8 cellular contexts compared by ENCODE assay signal in the genomic region with DNA sequence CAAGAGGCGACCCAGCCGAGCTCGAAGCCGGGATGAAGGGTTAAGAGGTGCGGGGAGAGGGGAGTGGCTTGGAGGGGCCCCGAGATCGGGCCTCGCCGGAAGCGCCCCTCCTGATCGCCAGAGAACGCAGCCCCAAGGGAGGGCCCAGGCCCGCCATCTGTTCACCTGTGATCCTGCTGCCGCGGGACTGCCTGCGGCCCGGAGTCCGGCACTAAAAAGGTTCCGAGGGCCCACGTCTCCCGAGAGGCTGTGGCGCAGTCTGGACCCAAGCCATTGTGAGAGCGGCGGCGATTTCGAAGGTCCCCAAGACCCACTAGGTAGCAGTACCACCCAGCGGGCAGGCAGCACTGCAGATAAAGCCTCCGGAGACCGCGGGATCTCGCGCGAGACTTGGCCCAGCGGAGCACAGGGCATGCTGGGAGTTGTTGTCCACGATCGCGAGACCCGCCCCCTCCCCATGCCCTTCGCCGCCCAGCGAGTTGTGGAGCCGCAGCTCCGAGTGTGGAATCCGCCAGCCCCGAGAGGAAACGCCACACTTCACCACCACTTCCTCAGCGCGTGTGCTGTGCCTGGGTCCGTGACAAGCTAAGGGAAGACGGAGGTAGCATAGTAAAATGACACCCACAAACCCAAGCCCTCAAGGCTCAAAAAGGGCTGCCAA. TPM values are rescaled to one million over a fixed set of nuclear protein-coding genes. Genes with fewer than 3 reads are reported as not detected.
A peak's percentile ranks its signal among the peaks of the same experiment; 100 is the strongest.
DNase-seq lines count a peak whose midpoint lies in the region; ATAC-seq and TF ChIP-seq lines count a peak whose summit lies in the region.

A gene with protein sequence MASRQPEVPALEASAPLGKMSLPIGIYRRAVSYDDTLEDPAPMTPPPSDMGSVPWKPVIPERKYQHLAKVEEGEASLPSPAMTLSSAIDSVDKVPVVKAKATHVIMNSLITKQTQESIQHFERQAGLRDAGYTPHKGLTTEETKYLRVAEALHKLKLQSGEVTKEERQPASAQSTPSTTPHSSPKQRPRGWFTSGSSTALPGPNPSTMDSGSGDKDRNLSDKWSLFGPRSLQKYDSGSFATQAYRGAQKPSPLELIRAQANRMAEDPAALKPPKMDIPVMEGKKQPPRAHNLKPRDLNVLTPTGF (minus strand): TSS at position 328 of the 661 bp plus-strand sequence. CDS start 2,256 bp downstream, outside the sequence.

- in situ Hi-C loops in IMR-90 (cut with MboI; ENCODE audit: low sequenced_read_pairs): no loop called here

- H4K5ac ChIP-seq in IMR-90 (ENCODE audit: low read depth, low read length): peak within 1 kb of the TSS; percentile 87

- H3K23ac ChIP-seq in IMR-90 (ENCODE audit: low read depth, low read length): peak within 1 kb of the TSS; percentile 70

- peak; percentile 95 for TF ChIP-seq POLR2A in IMR-90 (IDR thresholded peaks at IDR 0.05; ENCODE audit: low read depth, low read length)

- WGBS in IMR-90 (ENCODE audit: extremely low coverage in 2 of 2, insufficient read length in 1 of 2), 2 experiments: 1% methylated on average over 25 of the region's 50 CpGs; no CpG with 5 or more reads in 1 of the 2 experiments

- peaks cover 2% of the 10 kb centered on the region for H3K9me1 ChIP-seq in IMR-90 (ENCODE audit: insufficient read depth, low read length)

- H3K14ac ChIP-seq in IMR-90 (replicated peaks; ENCODE audit: low read depth, low read length): peak within 1 kb of the TSS; percentile 94

- DNase-seq in DMS153 (lab: John Stamatoyannopoulos, UW): peak; percentile 49
- peak; percentile 87 for DNase-seq in IMR-90
- DNase-seq in OCI-LY7 (ENCODE audit: low spot score): peak; percentile 92
- DNase-seq in activated T-cell treated with anti-CD3 and anti-CD28 coated beads for 24 hours (ENCODE audit: low read depth): peak; percentile 88
- peak; percentile 93 for DNase-seq in epithelial cell of esophagus (ENCODE audit: low read depth)
- peak; percentile 97 to 98 (median 98) for DNase-seq in mucosa of descending colon
- DNase-seq in stimulated activated CD8-positive, alpha-beta memory T cell treated with anti-CD3 and anti-CD28 coated beads, Interleukin-4, amount 100 ng/mL, for 24 hours (ENCODE audit: low read depth): peak; percentile 91

- peak; percentile 37 for TF ChIP-seq CTCF in IMR-90 (conservative IDR thresholded peaks at IDR 0.05; ENCODE audit: low read depth, low read length)
- TF ChIP-seq CTCF in OCI-LY7 (conservative IDR thresholded peaks at IDR 0.05; ENCODE audit: low read length): peak; percentile 60
- TF ChIP-seq CTCF in epithelial cell of esophagus (IDR thresholded peaks at IDR 0.05; ENCODE audit: insufficient read depth, low read depth, low read length, missing control alignments): peak; percentile 8
- no peak for TF ChIP-seq CTCF in mucosa of descending colon (IDR thresholded peaks at IDR 0.05)

- TF ChIP-seq RAD21 in IMR-90 (IDR thresholded peaks at IDR 0.05; ENCODE audit: low read length): peak; percentile 36; the same call in 1 of the 2 replicates

- peak within 1 kb of the TSS; percentile 86 for H3K9ac ChIP-seq in IMR-90 (ENCODE audit: low read depth, low read length)

- H3K4me3 ChIP-seq in IMR-90 (ENCODE audit: insufficient read depth, low read depth, low read length): peak within 1 kb of the TSS; percentile 90
- peak within 1 kb of the TSS; percentile 91 for H3K4me3 ChIP-seq in OCI-LY7 (ENCODE audit: low read depth, low read length, poor library complexity, severe bottlenecking)
- peak within 1 kb of the TSS; percentile 95 for H3K4me3 ChIP-seq in epithelial cell of esophagus (ENCODE audit: low read length)
- H3K4me3 ChIP-seq in mucosa of descending colon: peak within 1 kb of the TSS; percentile 56

- peak within 1 kb of the TSS; percentile 77; the same call in 1 of the 2 replicates for H3K56ac ChIP-seq in IMR-90 (ENCODE audit: extremely low read depth, insufficient read depth, low read length)

- H4K8ac ChIP-seq in IMR-90 (ENCODE audit: low read depth in 2 of 2, low read length in 2 of 2): peak within 1 kb of the TSS; percentile 73 to 93

- H2AFZ ChIP-seq in IMR-90 (replicated peaks; ENCODE audit: low read length, poor library complexity): peak within 1 kb of the TSS; percentile 97
- H2AFZ ChIP-seq in OCI-LY7 (ENCODE audit: low read length): peak within 1 kb of the TSS; percentile 93

- peaks cover 11% of the 10 kb centered on the region; the same call in 1 of the 2 replicates for H4K20me1 ChIP-seq in IMR-90 (ENCODE audit: insufficient read depth, low read length)
- no peaks in the 10 kb centered on the region for H4K20me1 ChIP-seq in OCI-LY7 (ENCODE audit: insufficient read depth, low read length)

- no peaks in the 10 kb centered on the region for H3K9me2 ChIP-seq in OCI-LY7 (ENCODE audit: insufficient read depth, low read length)

- peaks cover 15 to 26% of the 10 kb centered on the region in 2 experiments; a peak in 3 of 4 replicates for H3K79me1 ChIP-seq in IMR-90 (ENCODE audit: low read depth in 1 of 2, low read length in 2 of 2)

- peaks cover 5% of the 10 kb centered on the region for H3K36me3 ChIP-seq in IMR-90 (ENCODE audit: control insufficient read depth, insufficient read depth, low read length)
- H3K36me3 ChIP-seq in OCI-LY7 (ENCODE audit: insufficient read depth, low read length): peaks cover 30% of the 10 kb centered on the region
- H3K36me3 ChIP-seq in mucosa of descending colon (ENCODE audit: low read depth): no peaks in the 10 kb centered on the region

- peaks cover 23% of the 10 kb centered on the region for H3K79me2 ChIP-seq in OCI-LY7 (ENCODE audit: insufficient read depth, low read depth, low read length)

- peak within 1 kb of the TSS; percentile 88 for H4K91ac ChIP-seq in IMR-90 (ENCODE audit: insufficient read depth, low read depth, low read length)

- H2BK120ac ChIP-seq in IMR-90 (ENCODE audit: low read depth, low read length): peak within 1 kb of the TSS; percentile 65

- no peaks in the 10 kb centered on the region for H3K9me3 ChIP-seq in IMR-90 (ENCODE audit: control insufficient read depth, insufficient read depth, low read length)
- no peaks in the 10 kb centered on the region for H3K9me3 ChIP-seq in OCI-LY7 (ENCODE audit: low read length)
- no peaks in the 10 kb centered on the region for H3K9me3 ChIP-seq in mucosa of descending colon

- peak within 1 kb of the TSS; percentile 67 for H3K18ac ChIP-seq in IMR-90 (ENCODE audit: low read depth, low read length)

- peak within 1 kb of the TSS; percentile 86 for H3K4ac ChIP-seq in IMR-90 (ENCODE audit: low read depth, low read length)

- H2AK5ac ChIP-seq in IMR-90 (ENCODE audit: low read depth, low read length): peak within 1 kb of the TSS; percentile 37

- peak within 1 kb of the TSS; percentile 75 for H2AK9ac ChIP-seq in IMR-90 (replicated peaks; ENCODE audit: low read depth, low read length, poor library complexity)

- H3K4me2 ChIP-seq in IMR-90 (ENCODE audit: low read depth, low read length) (peak within 1 kb of the TSS; percentile 99), OCI-LY7 (ENCODE audit: low read length) (peak within 1 kb of the TSS; percentile 93)

- CTCF ChIA-PET in IMR-90 (lab: Yijun Ruan, JAX) (interaction anchor here (1.0 kb wide), 1 partner anchor 12 kb away, joined by 3 read pairs; no protein-coding TSS in a partner anchor), OCI-LY7 (lab: Charles Lee; ENCODE audit: unreplicated experiment) (interaction anchor here (0.6 kb wide), 2 partner anchors 18 to 21 kb away, joined by 3 to 9 read pairs; no protein-coding TSS in a partner anchor)

- dilution Hi-C loops in IMR-90 (cut with HindIII; ENCODE audit: low sequenced_read_pairs, unreplicated experiment): no loop called here

- H3K27me3 ChIP-seq in IMR-90 (ENCODE audit: control insufficient read depth, insufficient read depth, low read length): no peaks in the 10 kb centered on the region

- intact Hi-C loops in IMR-90 (cut with micrococcal nuclease) (loop anchor here (5.0 kb wide), 2 partner anchors 209 to 634 kb away; no protein-coding TSS in a partner anchor), OCI-LY7 (cut with micrococcal nuclease; ENCODE audit: unreplicated experiment) (no loop called here), mucosa of descending colon (cut with DNase I, micrococcal nuclease) (no loop called here)

- H2BK15ac ChIP-seq in IMR-90 (ENCODE audit: low read depth, low read length): no peak within 1 kb of the TSS; the same call in 2 of the 3 replicates

- H3K27ac ChIP-seq in IMR-90 (ENCODE audit: insufficient read depth, low read length) (peak within 1 kb of the TSS; percentile 91), OCI-LY7 (ENCODE audit: low read depth, low read length, poor library complexity, severe bottlenecking) (peak within 1 kb of the TSS; percentile 35)

- ATAC-seq in GM21528 (IDR thresholded peaks at IDR 0.05; ENCODE audit: low FRiP score, unreplicated experiment): peak; percentile 89
- peak; percentile 85 for ATAC-seq in IMR-90 (ENCODE audit: low read depth)
- ATAC-seq in mucosa of descending colon: peak; percentile 98

- POLR2A ChIA-PET in IMR-90 (lab: Charles Lee; ENCODE audit: unreplicated experiment) (interaction anchor here (0.6 kb wide), 1 partner anchor 763 kb away, joined by 6 read pairs; no protein-coding TSS in a partner anchor), OCI-LY7 (lab: Charles Lee) (interaction anchor here (0.5 to 2.5 kb wide), 12 partner anchors 8 to 705 kb away, joined by 3 to 9 read pairs (median 4); partner anchors contain the start of genes HIGD2A, NOP16 and RNF44)

- H3K4me1 ChIP-seq in IMR-90 (ENCODE audit: control insufficient read depth, insufficient read depth, low read length) (peaks cover 6% of the 10 kb centered on the region), OCI-LY7 (ENCODE audit: insufficient read depth, low read length, poor library complexity, severe bottlenecking) (peaks cover 21% of the 10 kb centered on the region), mucosa of descending colon (ENCODE audit: low read depth) (peaks cover 11% of the 10 kb centered on the region)

- BruUV-seq in IMR-90 (replicated peaks; lab: Mats Ljungman, UMichigan) (no TSS peak), OCI-LY7 (replicated peaks; lab: Mats Ljungman, UMichigan) (no TSS peak)

- peak within 1 kb of the TSS; percentile 71; the same call in 1 of the 2 replicates for H2BK20ac ChIP-seq in IMR-90 (ENCODE audit: low read depth, low read length)

- peak within 1 kb of the TSS; percentile 73 for H2BK5ac ChIP-seq in IMR-90 (ENCODE audit: low read depth, low read length, poor library complexity, severe bottlenecking)

TF ChIP-seq in IMR-90, 13 proteins besides CTCF, POLR2A, EP300 and RAD21 (continues in another document):
- TF ChIP-seq SMC3 (IDR thresholded peaks at IDR 0.05; ENCODE audit: low read depth, low read length): peak; percentile 3; the same call in 1 of the 2 replicates
- no peak for TF ChIP-seq FOS (IDR thresholded peaks at IDR 0.05; ENCODE audit: low read depth, low read length)
- TF ChIP-seq CHD1 (IDR thresholded peaks at IDR 0.05; ENCODE audit: low read depth, low read length): no peak
- no peak for TF ChIP-seq MAFK (IDR thresholded peaks at IDR 0.05; ENCODE audit: low read depth, low read length)
- no peak for TF ChIP-seq RFX5 (IDR thresholded peaks at IDR 0.05; ENCODE audit: low read depth, low read length)

RNA-seq across cellular contexts. Expression of the gene that starts here (rescaled TPM):
- total RNA-seq in IMR-90 (2012; rRNA removed) (107 and 124 TPM in 2 replicates), OCI-LY7 (2022) (41.2 and 42.1 TPM in 2 replicates), mucosa of descending colon (100 to 1,000 TPM in 2 of 3 donors, 10 to 100 TPM in 1; 63.4 to 106 (median 104) TPM)
- 107 and 114 TPM in 2 replicates for polyA plus RNA-seq in IMR-90 (2012; rRNA removed)
- 58.0 and 98.4 TPM in 2 replicates for polyA plus RNA-seq in IMR-90 (2012; cell fraction: cytosol; rRNA removed)
- 60.4 and 66.6 TPM in 2 replicates for polyA plus RNA-seq in IMR-90 (2012; cell fraction: nucleus; rRNA removed; ENCODE audit: low replicate concordance)
- total RNA-seq in OCI-LY7 (2014; rRNA removed; shearing (Covaris generic)): 27.5 and 33.3 TPM in 2 replicates

Comparison
In these comparisons a context has a peak if more than half of its experiments do, and no peak if none do; other contexts are left out.
1. Peak in every context shown above with its lines: DNase-seq, ATAC-seq, H3K4me3 ChIP-seq and H3K27ac ChIP-seq.